ENCODE assay signal across 13 cellular contexts in genomic region chr6:12313992-12314589, GRCh38. TPM values are rescaled to one million over a fixed set of nuclear protein-coding genes. Genes with fewer than 3 reads are reported as not detected.
DNase-seq lines count a peak whose midpoint lies in the region; ATAC-seq and TF ChIP-seq lines count a peak whose summit lies in the region.
"Had no signal": no experiment of that assay in that cellular context is flagged by ENCODE, and none has a peak within 500 bp of the region (broad histone marks: within the 10 kb centered on the region; RNA-seq: fewer than 3 reads in every experiment).

No MANE protein-coding gene starts in this region.

- H3K23ac ChIP-seq in trophoblast cell (ENCODE audit: low read length) = no peak overlapping the region

- H3K18ac ChIP-seq in trophoblast cell (ENCODE audit: low read length) = no peak overlapping the region

- no peak overlapping the region for H4K12ac ChIP-seq in trophoblast cell (ENCODE audit: low read depth, low read length)

- TF ChIP-seq CTCF in PC-9 (conservative IDR thresholded peaks at IDR 0.05) = no peak

- H3K9ac ChIP-seq in trophoblast cell (ENCODE audit: low read length) = no peak overlapping the region
- H3K9ac ChIP-seq: BLaER1 had no signal

- H3K4me3 ChIP-seq in PC-9 (peak overlapping the region; percentile 30; the same call in 1 of the 2 replicates), trophoblast cell (ENCODE audit: low read depth, low read length) (no peak overlapping the region)
- H3K4me3 ChIP-seq: BLaER1 had no signal

- H3K27me3 ChIP-seq in PC-9 (ENCODE audit: insufficient read depth, low read depth) (no peaks in the 10 kb centered on the region), trophoblast cell (ENCODE audit: insufficient read depth, low read length) (no peaks in the 10 kb centered on the region)
- H3K27me3 ChIP-seq: BLaER1 had no signal

- H3K27ac ChIP-seq in PC-9 = peak overlapping the region; percentile 88
- no peak overlapping the region for H3K27ac ChIP-seq in trophoblast cell (ENCODE audit: low read depth, low read length)
- H3K27ac ChIP-seq: BLaER1 had no signal

- H3K36me3 ChIP-seq in PC-9 (ENCODE audit: low read depth) (no peaks in the 10 kb centered on the region; the same call in 1 of the 2 replicates), trophoblast cell (ENCODE audit: control insufficient read depth in 1 of 2, insufficient read depth in 2 of 2, low read length in 2 of 2) (no peaks in the 10 kb centered on the region)
- H3K36me3 ChIP-seq: BLaER1 had no signal

- peaks cover 27% of the 10 kb centered on the region for H3K9me3 ChIP-seq in PC-9 (ENCODE audit: insufficient read depth, low read depth)
- H3K9me3 ChIP-seq in trophoblast cell (ENCODE audit: insufficient read depth, low read depth, low read length) = peaks cover 4% of the 10 kb centered on the region

- no peak overlapping the region for H4K91ac ChIP-seq in trophoblast cell (ENCODE audit: low read depth, low read length)

- H2AFZ ChIP-seq in PC-9 (no peak overlapping the region), trophoblast cell (ENCODE audit: insufficient read depth, low read length, poor library complexity) (no peak overlapping the region)

- no CpG with 5 or more reads among the region's 8 CpGs for WGBS in trophoblast cell (ENCODE audit: extremely low coverage, insufficient coverage, insufficient read length)

- POLR2A ChIA-PET in PC-9 (lab: Charles Lee; ENCODE audit: unreplicated experiment) = interaction anchor here (0.6 to 2.7 kb wide), 19 partner anchors 9 to 1081 kb away, joined by 3 to 87 read pairs (median 5); partner anchors contain the start of genes EDN1 and NEDD9

- no peaks in the 10 kb centered on the region for H4K20me1 ChIP-seq in PC-9 (ENCODE audit: insufficient read depth)
- H4K20me1 ChIP-seq: BLaER1 had no signal

- in situ Hi-C loops in Caki2 (cut with HindIII; ENCODE audit: low pct_unique_long_range_greater_than_20kb, low sequenced_read_pairs) = no loop called here

- BruUV-seq in PC-9 (replicated peaks; lab: Mats Ljungman, UMichigan) = no TSS peak

- no peak overlapping the region for H2BK120ac ChIP-seq in trophoblast cell (ENCODE audit: insufficient read depth, low read length, poor library complexity)

- peaks cover 32% of the 10 kb centered on the region for H3F3A ChIP-seq in PC-9 (ENCODE audit: insufficient read depth, low read depth)

- H4K8ac ChIP-seq in trophoblast cell (ENCODE audit: low read depth, low read length) = no peak overlapping the region

- peak overlapping the region; percentile 69 for H3K4me2 ChIP-seq in PC-9
- no peak overlapping the region for H3K4me2 ChIP-seq in trophoblast cell (ENCODE audit: low read length)
- H3K4me2 ChIP-seq: BLaER1 had no signal

- H3K79me2 ChIP-seq in PC-9 (ENCODE audit: low read depth) (no peaks in the 10 kb centered on the region), trophoblast cell (ENCODE audit: control insufficient read depth, insufficient read depth, low read length, poor library complexity) (no peaks in the 10 kb centered on the region)

- peak; percentile 77 for DNase-seq in Caki2 (ENCODE audit: low read depth)
- peak; percentile 87 to 100 for DNase-seq in PC-9
- DNase-seq in trophoblast cell = peak; percentile 33 to 71
- DNase-seq in anterior cingulate cortex (lab: John Stamatoyannopoulos, UW) = no peak
- no peak for DNase-seq in activated gamma-delta T cell treated with Interleukin-2 at 50 U/mL for 16 hours
- no peak for DNase-seq in germinal center (ENCODE audit: low spot score)
- DNase-seq: activated CD8-positive, alpha-beta T cell treated with anti-CD3 and anti-CD28 coated beads for 36 hours; effector CD4-positive, alpha-beta T cell; natural killer cell; stimulated activated CD4-positive, alpha-beta T cell treated with anti-CD3 and anti-CD28 coated beads, Interleukin-2, amount 100 ng/mL, for 24 hours had no signal

- H3K9me2 ChIP-seq in PC-9 (ENCODE audit: insufficient read depth) = no peaks in the 10 kb centered on the region; the same call in 1 of the 2 replicates

- intact Hi-C loops in PC-9 (cut with micrococcal nuclease; ENCODE audit: unreplicated experiment) = loop anchor here (1.0 to 5.0 kb wide), 8 partner anchors 10 to 289 kb away; no protein-coding TSS in a partner anchor

- no peak overlapping the region for H2AK5ac ChIP-seq in trophoblast cell (ENCODE audit: low read length)

- no peak overlapping the region for H2BK12ac ChIP-seq in trophoblast cell (ENCODE audit: low read length)

- no peak overlapping the region for H3K4ac ChIP-seq in trophoblast cell (ENCODE audit: low read depth, low read length)

- H2BK5ac ChIP-seq in trophoblast cell (ENCODE audit: low read depth, low read length, poor library complexity) = no peak overlapping the region

- H3K4me1 ChIP-seq in PC-9 (replicated peaks; ENCODE audit: insufficient read depth) (peaks cover 27% of the 10 kb centered on the region), trophoblast cell (ENCODE audit: control insufficient read depth in 1 of 2, insufficient read depth in 2 of 2, low read length in 2 of 2) (peaks cover 3 to 9% of the 10 kb centered on the region in 2 experiments)
- H3K4me1 ChIP-seq: BLaER1 had no signal

- H3K79me1 ChIP-seq in trophoblast cell (ENCODE audit: low read length) = no peaks in the 10 kb centered on the region

- no peak overlapping the region for H3K14ac ChIP-seq in trophoblast cell (ENCODE audit: low read length)

- ATAC-seq in esophagus mucosa (peak; percentile 93), HG03135 (IDR thresholded peaks at IDR 0.05; ENCODE audit: unreplicated experiment) (no peak)
- ATAC-seq: activated CD8-positive, alpha-beta T cell treated with anti-CD3 and anti-CD28 coated beads for 36 hours; natural killer cell had no signal

- CTCF ChIA-PET in PC-9 (lab: Charles Lee) = interaction anchor here (0.6 to 1.7 kb wide), 8 partner anchors 10 to 340 kb away, joined by 3 to 9 read pairs (median 4); partner anchors contain the start of gene EDN1

RNA-seq across cellular contexts. Expression of gene EDN1, which starts 23.9 kb away (rescaled TPM):
- 1.2 and 9.5 TPM in 2 replicates for total RNA-seq in Caki2 (2014; rRNA removed; shearing (Covaris generic); ENCODE audit: low replicate concordance)
- total RNA-seq in PC-9 (2021) = 3.3 and 5.9 TPM in 2 replicates
- total RNA-seq in esophagus mucosa = 0.76 TPM
- polyA plus RNA-seq in trophoblast cell (2013) = 22.0 and 23.3 TPM in 2 replicates

Comparison
In these comparisons a context has a peak if more than half of its experiments do, and no peak if none do; other contexts are left out.
1. DNase-seq: peak in Caki2 (single experiment), PC-9 (2 of 2) and trophoblast cell (2 of 2); none in anterior cingulate cortex (0 of 58), activated gamma-delta T cell treated with Interleukin-2 at 50 U/mL for 16 hours (single experiment) and germinal center (single experiment).